In genomic region chr2:37876227-37876626, GRCh38 we compare ENCODE assay signal across 22 cellular contexts. TPM values are rescaled to one million over a fixed set of nuclear protein-coding genes. Genes with fewer than 3 reads are reported as not detected.
DNase-seq lines count a peak whose midpoint lies in the region; FAIRE-seq and TF ChIP-seq lines count a peak whose summit lies in the region.
"Had no signal": no experiment of that assay in that cellular context is flagged by ENCODE, and none has a peak within 500 bp of the region (broad histone marks: within the 10 kb centered on the region; RNA-seq: fewer than 3 reads in every experiment).

No MANE protein-coding gene starts in this region.

- intact Hi-C loops in breast epithelium (cut with DNase I; ENCODE audit: low total_unique reads), result no loop called here
- intact Hi-C loops in mammary epithelial cell (cut with micrococcal nuclease), result loop anchor here (2.0 to 10.0 kb wide), 5 partner anchors 67 to 1091 kb away; no protein-coding TSS in a partner anchor
- intact Hi-C loops in vagina (cut with DNase I), result loop anchor here (5.0 kb wide), 1 partner anchor 479 kb away; no protein-coding TSS in a partner anchor
- intact Hi-C loops in esophagus muscularis mucosa (cut with DNase I), result loop anchor here (5.0 kb wide), 3 partner anchors 44 to 479 kb away; no protein-coding TSS in a partner anchor
- intact Hi-C loops in prostate gland (cut with DNase I), result loop anchor here (2.0 to 5.0 kb wide), 4 partner anchors 43 to 479 kb away; partner anchors contain the start of gene CDC42EP3

- no peak for TF ChIP-seq CTCF in breast epithelium (IDR thresholded peaks at IDR 0.05)
- no peak for TF ChIP-seq CTCF in mammary epithelial cell (conservative IDR thresholded peaks at IDR 0.05 in 1 of 2, IDR thresholded peaks at IDR 0.05 in 1 of 2; ENCODE audit: extremely low read depth in 1 of 2, insufficient read depth in 1 of 2, low read depth in 1 of 2, low read length in 2 of 2)
- no peak for TF ChIP-seq CTCF in H1 (IDR thresholded peaks at IDR 0.05; ENCODE audit: control extremely low read depth in 1 of 3, insufficient read depth in 1 of 3, low read depth in 1 of 3, low read length in 3 of 3)
- TF ChIP-seq CTCF in vagina (IDR thresholded peaks at IDR 0.05), result no peak
- TF ChIP-seq CTCF in esophagus muscularis mucosa (IDR thresholded peaks at IDR 0.05), result no peak
- no peak for TF ChIP-seq CTCF in prostate gland (IDR thresholded peaks at IDR 0.05)

- no peak overlapping the region for H2AFZ ChIP-seq in mammary epithelial cell (ENCODE audit: low read depth, low read length)
- no peak overlapping the region for H2AFZ ChIP-seq in H1 (ENCODE audit: low read length)
- peak overlapping the region; percentile 3 for H2AFZ ChIP-seq in neuronal stem cell (ENCODE audit: low read length)

- POLR2A ChIA-PET in H1 (lab: Charles Lee; ENCODE audit: partially characterized antibody), result no interaction called here

- H3K18ac ChIP-seq in H1 (ENCODE audit: extremely low read depth, low read length), result no peak overlapping the region
- no peak overlapping the region for H3K18ac ChIP-seq in neuronal stem cell (ENCODE audit: low read length)

- no peaks in the 10 kb centered on the region for H3K36me3 ChIP-seq in breast epithelium
- H3K36me3 ChIP-seq in mammary epithelial cell (ENCODE audit: insufficient read depth, low read length), result no peaks in the 10 kb centered on the region
- H3K36me3 ChIP-seq in H1 (ENCODE audit: control insufficient read depth in 2 of 4, insufficient read depth in 4 of 4, low read length in 3 of 4), result no peaks in the 10 kb centered on the region
- H3K36me3 ChIP-seq in neuronal stem cell (replicated peaks in 1 of 2; ENCODE audit: control insufficient read depth in 2 of 2, insufficient read depth in 2 of 2, low read length in 2 of 2), result no peaks in the 10 kb centered on the region
- H3K36me3 ChIP-seq in vagina, result no peaks in the 10 kb centered on the region
- no peaks in the 10 kb centered on the region for H3K36me3 ChIP-seq in esophagus muscularis mucosa
- H3K36me3 ChIP-seq in prostate gland, result no peaks in the 10 kb centered on the region
- H3K36me3 ChIP-seq: BLaER1 treated with 17β-estradiol and CSF1 and Interleukin-3, amounts not matched to agents 10 nM and 100 nM had no signal

- CTCF ChIA-PET in mammary epithelial cell (lab: Charles Lee; ENCODE audit: low non-redundant PET), result no interaction called here
- CTCF ChIA-PET in H1 (lab: Charles Lee; ENCODE audit: partially characterized antibody), result interaction anchor here (0.8 to 12.7 kb wide), 31 partner anchors 9 to 549 kb away, joined by 3 to 192 read pairs (median 5); no protein-coding TSS in a partner anchor

- H3K27me3 ChIP-seq in breast epithelium (no peaks in the 10 kb centered on the region), mammary epithelial cell (ENCODE audit: insufficient read depth, low read length) (no peaks in the 10 kb centered on the region), H1 (replicated peaks in 1 of 4; ENCODE audit: control insufficient read depth in 3 of 4, extremely low read depth in 1 of 4, insufficient read depth in 3 of 4, low read length in 3 of 4) (no peaks in the 10 kb centered on the region), neuronal stem cell (ENCODE audit: control insufficient read depth in 3 of 3, insufficient read depth in 3 of 3, low read depth in 1 of 3, low read length in 3 of 3) (no peaks in the 10 kb centered on the region), vagina (no peaks in the 10 kb centered on the region), esophagus muscularis mucosa (no peaks in the 10 kb centered on the region), prostate gland (replicated peaks; ENCODE audit: insufficient read depth) (no peaks in the 10 kb centered on the region)

- H2AK5ac ChIP-seq in H1 (ENCODE audit: low read depth, low read length) (no peak overlapping the region), neuronal stem cell (ENCODE audit: low read depth, low read length) (no peak overlapping the region)

- H4K8ac ChIP-seq in H1 (ENCODE audit: extremely low read depth, insufficient read depth, low read length) (no peak overlapping the region), neuronal stem cell (ENCODE audit: low read depth, low read length) (no peak overlapping the region)

- H3K27ac ChIP-seq in breast epithelium (peak overlapping the region; percentile 68 to 84), mammary epithelial cell (ENCODE audit: insufficient read depth, low read depth, low read length) (no peak overlapping the region), H1 (ENCODE audit: low read depth, low read length) (no peak overlapping the region), neuronal stem cell (replicated peaks; ENCODE audit: low read length) (no peak overlapping the region), vagina (peak overlapping the region; percentile 4), esophagus muscularis mucosa (replicated peaks in 1 of 4) (peak overlapping the region in 2 of 4 donors; percentile 48 to 80), prostate gland (no peak overlapping the region)
- H3K27ac ChIP-seq: BLaER1 treated with 17β-estradiol and CSF1 and Interleukin-3, amounts not matched to agents 10 nM and 100 nM; KMS-11 had no signal

- no peak for FAIRE-seq in H1 (lab: Jason Lieb, UNC)

- H2BK12ac ChIP-seq in H1 (ENCODE audit: low read depth, low read length) (0 out of 2 replicates have a peak overlapping the region, but pooled peaks have one; percentile 7), neuronal stem cell (ENCODE audit: low read length) (no peak overlapping the region)

- H4K91ac ChIP-seq in H1 (replicated peaks; ENCODE audit: insufficient read length, low read length), result no peak overlapping the region
- H4K91ac ChIP-seq in neuronal stem cell (ENCODE audit: low read depth, low read length, poor library complexity), result no peak overlapping the region

- DNase-seq in breast epithelium (ENCODE audit: low spot score in 2 of 2), result no peak
- no peak for DNase-seq in mammary epithelial cell
- no peak for DNase-seq in H1 (ENCODE audit: low read depth in 1 of 2, low spot score in 2 of 2)
- DNase-seq in neuronal stem cell (ENCODE audit: low spot score), result no peak
- no peak for DNase-seq in vagina (ENCODE audit: extremely low spot score in 2 of 2)
- DNase-seq in esophagus muscularis mucosa (ENCODE audit: extremely low spot score), result no peak
- DNase-seq in prostate gland (ENCODE audit: low spot score), result no peak
- DNase-seq in globus pallidus (ENCODE audit: low spot score), result no peak
- DNase-seq: 8988T; Caco-2; CD4-positive, alpha-beta memory T cell; DMS 273 treated with DMSO at 0.1 percent for 48 hours; H7; HFFc6; NCI-H1105; NCI-H2029 treated with DMSO at 0.1 percent for 48 hours; NCI-H2171; NCI-H345; NCI-H524 treated with DMSO at 0.1 percent for 48 hours; NCI-H82 had no signal

- H2BK120ac ChIP-seq in H1 (replicated peaks; ENCODE audit: low read depth, low read length), result no peak overlapping the region
- H2BK120ac ChIP-seq in neuronal stem cell (ENCODE audit: low read depth, low read length), result no peak overlapping the region

- H2BK20ac ChIP-seq in H1 (ENCODE audit: low read length), result no peak overlapping the region

- H3K56ac ChIP-seq in H1 (replicated peaks; ENCODE audit: insufficient read length, low read depth, low read length), result no peak overlapping the region

- 82% methylated on average over 9 of the region's 9 CpGs for WGBS in mammary epithelial cell (ENCODE audit: low coverage, missing lambda C conversion rate)
- WGBS in H1 (ENCODE audit: extremely low coverage in 1 of 2, insufficient coverage in 1 of 2, insufficient read length in 1 of 2, insufficient replicate concordance in 2 of 2, low coverage in 1 of 2, low lambda C conversion rate in 2 of 2, missing lambda C conversion rate in 1 of 2), 2 experiments, result 84% methylated on average over 9 of the region's 9 CpGs; no CpG with 5 or more reads in 1 of the 2 experiments
- WGBS in neuronal stem cell (ENCODE audit: extremely low coverage in 2 of 2, insufficient read length in 2 of 2, insufficient replicate concordance in 1 of 2), 2 donors, result no CpG with 5 or more reads among the region's 9 CpGs
- 71% methylated on average over 9 of the region's 9 CpGs for WGBS in esophagus muscularis mucosa
- WGBS in prostate gland, result 84% methylated on average over 9 of the region's 9 CpGs

- in situ Hi-C loops in mammary epithelial cell (cut with MboI; ENCODE audit: low sequenced_read_pairs in 2 of 2), result loop anchor here in 1 of 2 donors (10.0 kb wide), 1 partner anchor 461 kb away; no protein-coding TSS in a partner anchor

- TF ChIP-seq EP300 in H1 (IDR thresholded peaks at IDR 0.05; ENCODE audit: borderline replicate concordance in 1 of 2, low read depth in 2 of 2, low read length in 2 of 2), result no peak
- TF ChIP-seq EP300 in esophagus muscularis mucosa (IDR thresholded peaks at IDR 0.05), result no peak

- no peaks in the 10 kb centered on the region; the same call in 1 of the 2 replicates for H3K23me2 ChIP-seq in H1 (ENCODE audit: low read depth, low read length)

- no peaks in the 10 kb centered on the region for H3K4me1 ChIP-seq in breast epithelium
- peaks cover 15% of the 10 kb centered on the region for H3K4me1 ChIP-seq in mammary epithelial cell (ENCODE audit: insufficient read depth, low read length)
- peaks cover under 1 to 6% (median 1%) of the 10 kb centered on the region in 4 experiments; a peak in 5 of 7 replicates for H3K4me1 ChIP-seq in H1 (replicated peaks in 1 of 4; ENCODE audit: control insufficient read depth in 3 of 4, insufficient read depth in 4 of 4, low read length in 3 of 4)
- H3K4me1 ChIP-seq in neuronal stem cell (ENCODE audit: control insufficient read depth in 2 of 2, insufficient read depth in 1 of 2, low read depth in 1 of 2, low read length in 2 of 2), result peaks cover 5 to 7% of the 10 kb centered on the region in 2 donors
- peaks cover 12% of the 10 kb centered on the region for H3K4me1 ChIP-seq in vagina
- H3K4me1 ChIP-seq in esophagus muscularis mucosa, result peaks cover 27 to 55% (median 46%) of the 10 kb centered on the region in 4 donors
- H3K4me1 ChIP-seq in prostate gland (replicated peaks), result no peaks in the 10 kb centered on the region
- H3K4me1 ChIP-seq: Caco-2 had no signal

- H4K20me1 ChIP-seq in mammary epithelial cell (ENCODE audit: insufficient read depth, low read length) (no peaks in the 10 kb centered on the region), H1 (replicated peaks in 1 of 2; ENCODE audit: control insufficient read depth in 1 of 2, insufficient read depth in 2 of 2, low read length in 2 of 2) (no peaks in the 10 kb centered on the region)
- H4K20me1 ChIP-seq: BLaER1 treated with 17β-estradiol and CSF1 and Interleukin-3, amounts not matched to agents 10 nM and 100 nM had no signal

- no peak overlapping the region for H3K4me3 ChIP-seq in breast epithelium
- H3K4me3 ChIP-seq in mammary epithelial cell (replicated peaks in 1 of 3; ENCODE audit: insufficient read depth in 1 of 3, low read depth in 2 of 3, low read length in 3 of 3), result no peak overlapping the region
- H3K4me3 ChIP-seq in H1 (ENCODE audit: extremely low read depth in 1 of 4, insufficient read depth in 2 of 4, low read depth in 3 of 4, low read length in 4 of 4), result no peak overlapping the region
- no peak overlapping the region for H3K4me3 ChIP-seq in neuronal stem cell (ENCODE audit: low read length in 2 of 2)
- H3K4me3 ChIP-seq in vagina, result no peak overlapping the region
- H3K4me3 ChIP-seq in esophagus muscularis mucosa, result no peak overlapping the region
- no peak overlapping the region for H3K4me3 ChIP-seq in prostate gland
- H3K4me3 ChIP-seq: BLaER1 treated with 17β-estradiol and CSF1 and Interleukin-3, amounts not matched to agents 10 nM and 100 nM had no signal

- no peak overlapping the region for H4K5ac ChIP-seq in H1 (ENCODE audit: insufficient read length, low read depth, low read length)

- H3K23ac ChIP-seq in H1 (ENCODE audit: insufficient read length) (no peak overlapping the region), neuronal stem cell (ENCODE audit: low read depth, low read length, poor library complexity) (no peak overlapping the region)

- H3K79me1 ChIP-seq in H1 (ENCODE audit: low read depth, low read length), result no peaks in the 10 kb centered on the region
- no peaks in the 10 kb centered on the region for H3K79me1 ChIP-seq in neuronal stem cell (ENCODE audit: low read depth, low read length)

- no peaks in the 10 kb centered on the region for H3K9me3 ChIP-seq in breast epithelium
- no peaks in the 10 kb centered on the region for H3K9me3 ChIP-seq in mammary epithelial cell (replicated peaks; ENCODE audit: insufficient read depth, low read length)
- no peaks in the 10 kb centered on the region for H3K9me3 ChIP-seq in H1 (ENCODE audit: insufficient read depth in 2 of 2, low read depth in 1 of 2, low read length in 1 of 2)
- H3K9me3 ChIP-seq in neuronal stem cell (replicated peaks in 1 of 2; ENCODE audit: control insufficient read depth in 2 of 2, insufficient read depth in 1 of 2, low read depth in 1 of 2, low read length in 2 of 2), result peaks cover 0 to 5% of the 10 kb centered on the region in 2 donors
- H3K9me3 ChIP-seq in vagina, result no peaks in the 10 kb centered on the region
- H3K9me3 ChIP-seq in esophagus muscularis mucosa, result no peaks in the 10 kb centered on the region
- no peaks in the 10 kb centered on the region for H3K9me3 ChIP-seq in prostate gland
- H3K9me3 ChIP-seq: BLaER1 treated with 17β-estradiol and CSF1 and Interleukin-3, amounts not matched to agents 10 nM and 100 nM; Caco-2 had no signal

- H3K4me2 ChIP-seq in mammary epithelial cell (ENCODE audit: insufficient read depth, low read depth, low read length), result no peak overlapping the region
- H3K4me2 ChIP-seq in H1 (ENCODE audit: insufficient read depth in 1 of 2, low read depth in 2 of 2, low read length in 2 of 2), result no peak overlapping the region
- H3K4me2 ChIP-seq in neuronal stem cell (ENCODE audit: insufficient read depth, low read length, poor library complexity, severe bottlenecking), result no peak overlapping the region
- H3K4me2 ChIP-seq: KMS-11 had no signal

- H2BK5ac ChIP-seq in H1 (ENCODE audit: low read depth, low read length), result no peak overlapping the region
- no peak overlapping the region for H2BK5ac ChIP-seq in neuronal stem cell (ENCODE audit: low read length)

- TF ChIP-seq POLR2A in breast epithelium (IDR thresholded peaks at IDR 0.05) (no peak), H1 (IDR thresholded peaks at IDR 0.05; ENCODE audit: control extremely low read depth in 1 of 2, low read depth in 2 of 2, low read length in 2 of 2) (no peak), vagina (IDR thresholded peaks at IDR 0.05) (no peak), esophagus muscularis mucosa (IDR thresholded peaks at IDR 0.05; ENCODE audit: low read depth) (no peak), prostate gland (IDR thresholded peaks at IDR 0.05) (no peak)

- H3K14ac ChIP-seq in H1 (ENCODE audit: insufficient read length) (no peak overlapping the region), neuronal stem cell (ENCODE audit: low read length) (no peak overlapping the region)

- H3K9ac ChIP-seq in mammary epithelial cell (ENCODE audit: insufficient read depth, low read length) (no peak overlapping the region), H1 (replicated peaks in 1 of 4; ENCODE audit: extremely low read depth in 1 of 4, low read depth in 3 of 4, low read length in 3 of 4) (no peak overlapping the region), neuronal stem cell (ENCODE audit: low read depth, low read length, poor library complexity) (no peak overlapping the region)
- H3K9ac ChIP-seq: KMS-11 had no signal

- H2BK15ac ChIP-seq in H1 (ENCODE audit: low read length), result no peak overlapping the region
- no peak overlapping the region for H2BK15ac ChIP-seq in neuronal stem cell (ENCODE audit: low read length)

- H3K79me2 ChIP-seq in mammary epithelial cell (ENCODE audit: insufficient read depth, low read length) (no peaks in the 10 kb centered on the region), H1 (ENCODE audit: control insufficient read depth in 1 of 2, insufficient read depth in 2 of 2, low read length in 2 of 2) (no peaks in the 10 kb centered on the region)

- dilution Hi-C loops in mammary epithelial cell (cut with HindIII; ENCODE audit: low sequenced_read_pairs), result no loop called here

- BruUV-seq in mammary epithelial cell (replicated peaks; lab: Mats Ljungman, UMichigan), result no TSS peak

- no peak for TF ChIP-seq RAD21 in H1 (IDR thresholded peaks at IDR 0.05 in 1 of 2, conservative IDR thresholded peaks at IDR 0.05 in 1 of 2; ENCODE audit: low read depth in 2 of 2, low read length in 2 of 2)

- H3K4ac ChIP-seq in H1 (replicated peaks; ENCODE audit: insufficient read length, low read depth, low read length), result no peak overlapping the region
- H3K4ac ChIP-seq in neuronal stem cell (ENCODE audit: low read length), result no peak overlapping the region

RNA-seq across cellular contexts. Expression of gene RMDN2, which starts 48.9 kb away (rescaled TPM):
- total RNA-seq in breast epithelium, result 10 to 100 TPM in 2 of 3 donors, 1 to 10 TPM in 1; 9.8 to 14.4 (median 11.5) TPM
- total RNA-seq in mammary epithelial cell, result 10 to 100 TPM in 1 of 2 donors, 1 to 10 TPM in 1; 5.4 to 12.5 TPM
- polyA plus RNA-seq in mammary epithelial cell, result 3.1 TPM
- polyA minus RNA-seq in mammary epithelial cell, result not detected
- 3.0 and 3.5 TPM in 2 replicates for total RNA-seq in H1 (2021; fragmentation: NEBNext Ultra II Directional; extraction: Animal tissue kit (Norgen Biotek cat#: 25700))
- polyA plus RNA-seq in H1 (2011; rRNA removed), result 0.35 and 0.53 TPM in 2 replicates
- 1.7 TPM for polyA plus RNA-seq in H1 (2011; cell fraction: cytosol; rRNA removed)
- polyA plus RNA-seq in H1 (2011; cell fraction: nucleus; rRNA removed), result 0.64 TPM
- 0.71 to 2.2 TPM (median 1.1 TPM) in 4 replicates for polyA plus RNA-seq in H1 (2012, experiment 1 of 2)
- 0.18 TPM for polyA plus RNA-seq in H1 (2012, experiment 2 of 2)
- polyA plus RNA-seq in H1 (2013, experiment 1 of 2), result 2.9 TPM
- 3.8 TPM for polyA plus RNA-seq in H1 (2013, experiment 2 of 2)
- polyA minus RNA-seq in H1 (2011; rRNA and poly(A)+ RNA removed), result 1.2 and 2.4 TPM in 2 replicates
- not detected for polyA minus RNA-seq in H1 (2011; cell fraction: cytosol; rRNA and poly(A)+ RNA removed)
- 6.6 TPM for polyA minus RNA-seq in H1 (2011; cell fraction: nucleus; rRNA and poly(A)+ RNA removed)
- polyA plus RNA-seq in neuronal stem cell (2013, experiment 1 of 2), result 1.1 TPM
- 1.0 TPM for polyA plus RNA-seq in neuronal stem cell (2013, experiment 2 of 2)
- total RNA-seq in vagina, result 5.9 TPM
- total RNA-seq in esophagus muscularis mucosa, result 10 to 100 TPM; 11.0 to 22.8 (median 13.2) TPM
- 1 to 10 TPM; 9.0 to 9.2 TPM for total RNA-seq in prostate gland

Comparison
In these comparisons a context has a peak if more than half of its experiments do, and no peak if none do; other contexts are left out.
1. H3K27ac ChIP-seq: peak in breast epithelium (2 of 2) and vagina (single experiment); none in mammary epithelial cell (single experiment), H1 (single experiment), neuronal stem cell (single experiment) and prostate gland (0 of 2).